8 cellular contexts compared by ENCODE assay signal in the genomic region with DNA sequence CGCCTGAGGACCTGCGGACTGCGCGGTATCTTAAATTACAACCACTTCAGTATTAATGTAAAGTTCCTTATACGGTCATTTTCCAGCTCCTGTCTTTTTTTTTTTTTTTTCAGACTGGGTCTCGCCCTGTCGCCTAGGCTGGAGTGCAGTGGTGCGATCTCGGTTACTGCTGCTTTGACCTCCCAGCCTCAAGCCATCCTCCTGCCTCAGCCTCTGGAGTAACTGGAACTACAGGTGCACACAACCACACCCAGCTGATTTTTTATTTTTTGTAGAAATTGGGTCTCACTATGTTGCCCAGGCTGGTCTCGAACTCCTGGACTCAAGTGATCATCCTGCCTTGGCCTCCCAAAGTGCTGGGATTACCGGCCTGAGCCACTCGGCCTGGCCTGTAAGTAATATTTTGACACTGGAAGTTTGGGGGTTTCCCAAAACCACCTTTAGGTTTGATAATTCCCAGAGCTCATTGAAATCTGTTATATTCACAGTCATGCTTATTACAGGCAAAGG. TPM values are rescaled to one million over a fixed set of nuclear protein-coding genes. Genes with fewer than 3 reads are reported as not detected.
A peak's percentile ranks its signal among the peaks of the same experiment; 100 is the strongest.
DNase-seq lines count a peak whose midpoint lies in the region; ATAC-seq and TF ChIP-seq lines count a peak whose summit lies in the region.

No MANE protein-coding gene starts in this region.

- TF ChIP-seq CTCF in Loucy (conservative IDR thresholded peaks at IDR 0.05; ENCODE audit: low read length), result no peak
- TF ChIP-seq CTCF in gastroesophageal sphincter (IDR thresholded peaks at IDR 0.05), result no peak

- H3K4me2 ChIP-seq in Loucy (ENCODE audit: low read depth, low read length, poor library complexity, severe bottlenecking) (no peak overlapping the region), skeletal muscle satellite cell (ENCODE audit: low read length) (peak overlapping the region; percentile 50)

- no peak overlapping the region for H3K9ac ChIP-seq in Loucy (ENCODE audit: low read depth, low read length, poor library complexity, severe bottlenecking)
- no peak overlapping the region for H3K9ac ChIP-seq in skeletal muscle satellite cell (ENCODE audit: low read depth, low read length)

- no peak for TF ChIP-seq EP300 in gastroesophageal sphincter (IDR thresholded peaks at IDR 0.05)

- H3K27ac ChIP-seq in gastroesophageal sphincter, result peak overlapping the region in 2 of 4 donors; percentile 92 to 94

- H3K27ac Mint-ChIP-seq in effector memory CD8-positive, alpha-beta T cell, result peak overlapping the region; percentile 89 to 92

- H3K4me1 ChIP-seq in Loucy (ENCODE audit: insufficient read depth, low read length, poor library complexity, severe bottlenecking), result peaks cover 8% of the 10 kb centered on the region
- H3K4me1 ChIP-seq in skeletal muscle satellite cell (ENCODE audit: control insufficient read depth, insufficient read depth, low read length), result peaks cover 1% of the 10 kb centered on the region
- H3K4me1 ChIP-seq in gastroesophageal sphincter, result peaks cover 0 to 44% (median 17%) of the 10 kb centered on the region in 3 donors

- peak overlapping the region; percentile 87 to 93 for H3K4me3 Mint-ChIP-seq in effector memory CD8-positive, alpha-beta T cell

- ATAC-seq in GM21529 (IDR thresholded peaks at IDR 0.05; ENCODE audit: unreplicated experiment) (peak; percentile 5), gastroesophageal sphincter (no peak)
- peak; percentile 20 for ATAC-seq in effector memory CD8-positive, alpha-beta T cell (replicated peaks)

- intact Hi-C loops in posterior cingulate gyrus (cut with DNase I), result loop anchor here (2.0 to 5.0 kb wide), 2 partner anchors 52 to 91 kb away; a partner anchor contains a TSS

- peaks cover 14 to 27% of the 10 kb centered on the region in 2 donors for H3K4me1 Mint-ChIP-seq in effector memory CD8-positive, alpha-beta T cell (ENCODE audit: low read depth in 2 of 2)

- H3K27me3 Mint-ChIP-seq in effector memory CD8-positive, alpha-beta T cell, result no peaks in the 10 kb centered on the region

- 0 out of 2 replicates have a peak overlapping the region, but pooled peaks have one; percentile 34 for H2AFZ ChIP-seq in Loucy (ENCODE audit: low read length)

- no peaks in the 10 kb centered on the region for H3K9me3 Mint-ChIP-seq in effector memory CD8-positive, alpha-beta T cell

- H3K9me3 ChIP-seq in Loucy (ENCODE audit: insufficient read depth, low read depth, low read length), result no peaks in the 10 kb centered on the region
- H3K9me3 ChIP-seq in skeletal muscle satellite cell (replicated peaks; ENCODE audit: low read length), result no peaks in the 10 kb centered on the region
- no peaks in the 10 kb centered on the region for H3K9me3 ChIP-seq in gastroesophageal sphincter

- H4K20me1 ChIP-seq in Loucy (ENCODE audit: insufficient read depth, low read length, poor library complexity, severe bottlenecking), result no peaks in the 10 kb centered on the region

- DNase-seq in effector memory CD8-positive, alpha-beta T cell, result no peak
- DNase-seq in T-helper 9 cell (no peak), posterior cingulate gyrus (no peak)
- no peak for DNase-seq in stimulated activated CD4-positive, alpha-beta T cell treated with anti-CD3 and anti-CD28 coated beads, Interleukin-15, amount 100 ng/mL, for 24 hours

- H3K36me3 ChIP-seq in Loucy (ENCODE audit: insufficient read depth, low read length) (no peaks in the 10 kb centered on the region), skeletal muscle satellite cell (ENCODE audit: insufficient read depth, low read length) (no peaks in the 10 kb centered on the region), gastroesophageal sphincter (peaks cover 0 to 6% of the 10 kb centered on the region in 2 donors)

- no peaks in the 10 kb centered on the region for H3F3A ChIP-seq in Loucy (ENCODE audit: low read depth)

- peaks cover 16% of the 10 kb centered on the region for H3K36me3 Mint-ChIP-seq in effector memory CD8-positive, alpha-beta T cell (ENCODE audit: insufficient read depth)

- H3K4me3 ChIP-seq in Loucy (ENCODE audit: low read length, poor library complexity, severe bottlenecking) (no peak overlapping the region), skeletal muscle satellite cell (ENCODE audit: low read length) (no peak overlapping the region), gastroesophageal sphincter (peak overlapping the region in 1 of 2 donors; percentile 88)

- WGBS in gastroesophageal sphincter (ENCODE audit: low coverage in 1 of 2), 2 donors, result 2 to 15% methylated on average over 8 to 12 of the region's 12 CpGs

- H3K79me2 ChIP-seq in Loucy (ENCODE audit: insufficient read depth, low read length), result peaks cover 32% of the 10 kb centered on the region

- H3K27me3 ChIP-seq in Loucy (ENCODE audit: insufficient read depth, low read length, poor library complexity, severe bottlenecking) (no peaks in the 10 kb centered on the region), skeletal muscle satellite cell (ENCODE audit: control insufficient read depth, insufficient read depth, low read length) (no peaks in the 10 kb centered on the region), gastroesophageal sphincter (no peaks in the 10 kb centered on the region)

- no peak for TF ChIP-seq POLR2A in gastroesophageal sphincter (IDR thresholded peaks at IDR 0.05)

- no peaks in the 10 kb centered on the region for H3K9me2 ChIP-seq in Loucy (replicated peaks; ENCODE audit: low read depth, low read length)

RNA-seq across cellular contexts. Expression of a gene that starts 0.4 kb away (rescaled TPM):
- 2.0 and 2.8 TPM in 2 replicates for total RNA-seq in skeletal muscle satellite cell (2012; rRNA removed)
- total RNA-seq in gastroesophageal sphincter, result 1 to 10 TPM; 5.0 to 8.3 (median 6.5) TPM

RNA-seq across cellular contexts. Expression of a gene that starts 6.9 kb away (rescaled TPM):
- 5.1 and 6.1 TPM in 2 replicates for total RNA-seq in skeletal muscle satellite cell (2012; rRNA removed)
- 10 to 100 TPM; 11.4 to 17.3 (median 14.7) TPM for total RNA-seq in gastroesophageal sphincter

RNA-seq across cellular contexts. Expression of a gene that starts 18.1 kb away (rescaled TPM):
- total RNA-seq in skeletal muscle satellite cell (2012; rRNA removed), result not detected in 2 replicates
- not detected for total RNA-seq in gastroesophageal sphincter

RNA-seq across cellular contexts. Expression of a gene that starts 34.3 kb away (rescaled TPM):
- 0.76 and 0.87 TPM in 2 replicates for total RNA-seq in skeletal muscle satellite cell (2012; rRNA removed)
- total RNA-seq in gastroesophageal sphincter, result not detected

RNA-seq across cellular contexts. Expression of a gene that starts 52.4 kb away (rescaled TPM):
- 65.7 TPM in 2 replicates for total RNA-seq in skeletal muscle satellite cell (2012; rRNA removed)
- 10 to 100 TPM; 50.8 to 53.5 (median 52.4) TPM for total RNA-seq in gastroesophageal sphincter
